In the genomic region with DNA sequence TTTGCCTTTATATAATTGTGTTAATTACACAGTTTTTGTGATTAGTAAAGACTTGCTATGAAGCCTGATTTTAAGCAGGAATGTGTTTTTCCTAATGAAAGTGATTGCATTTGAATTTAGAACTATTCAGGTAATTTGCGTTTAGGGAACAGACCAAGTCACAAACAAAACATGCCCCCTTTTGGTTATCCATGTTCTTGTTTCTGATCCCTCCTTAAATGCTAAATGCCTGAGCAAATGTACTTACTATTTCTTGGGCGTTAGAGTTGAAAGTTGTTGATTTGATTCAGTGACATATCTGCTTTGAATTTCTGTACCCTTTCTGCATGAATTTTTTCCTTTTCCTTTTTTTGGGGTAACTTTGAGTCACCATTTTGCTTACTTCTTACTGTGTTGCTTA, we compare ENCODE assay signal across 1 cellular context.
TF ChIP-seq lines count a peak whose summit lies in the region.

No MANE protein-coding gene starts in this region.

TF ChIP-seq in WTC11, 78 proteins besides CTCF, POLR2A, EP300 and RAD21 (continued from another document):
- TF ChIP-seq, protein P1, sequence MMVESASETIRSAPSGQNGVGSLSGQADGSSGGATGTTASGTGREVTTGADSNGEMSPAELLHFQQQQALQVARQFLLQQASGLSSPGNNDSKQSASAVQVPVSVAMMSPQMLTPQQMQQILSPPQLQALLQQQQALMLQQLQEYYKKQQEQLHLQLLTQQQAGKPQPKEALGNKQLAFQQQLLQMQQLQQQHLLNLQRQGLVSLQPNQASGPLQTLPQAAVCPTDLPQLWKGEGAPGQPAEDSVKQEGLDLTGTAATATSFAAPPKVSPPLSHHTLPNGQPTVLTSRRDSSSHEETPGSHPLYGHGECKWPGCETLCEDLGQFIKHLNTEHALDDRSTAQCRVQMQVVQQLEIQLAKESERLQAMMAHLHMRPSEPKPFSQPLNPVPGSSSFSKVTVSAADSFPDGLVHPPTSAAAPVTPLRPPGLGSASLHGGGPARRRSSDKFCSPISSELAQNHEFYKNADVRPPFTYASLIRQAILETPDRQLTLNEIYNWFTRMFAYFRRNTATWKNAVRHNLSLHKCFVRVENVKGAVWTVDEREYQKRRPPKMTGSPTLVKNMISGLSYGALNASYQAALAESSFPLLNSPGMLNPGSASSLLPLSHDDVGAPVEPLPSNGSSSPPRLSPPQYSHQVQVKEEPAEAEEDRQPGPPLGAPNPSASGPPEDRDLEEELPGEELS (CRISPR knock-in tag; IDR thresholded peaks at IDR 0.05), result no peak
- TF ChIP-seq NFE2L1 (CRISPR knock-in tag; IDR thresholded peaks at IDR 0.05), result no peak
- TF ChIP-seq TEAD4 (CRISPR knock-in tag; IDR thresholded peaks at IDR 0.05), result no peak
- TF ChIP-seq, protein P2, sequence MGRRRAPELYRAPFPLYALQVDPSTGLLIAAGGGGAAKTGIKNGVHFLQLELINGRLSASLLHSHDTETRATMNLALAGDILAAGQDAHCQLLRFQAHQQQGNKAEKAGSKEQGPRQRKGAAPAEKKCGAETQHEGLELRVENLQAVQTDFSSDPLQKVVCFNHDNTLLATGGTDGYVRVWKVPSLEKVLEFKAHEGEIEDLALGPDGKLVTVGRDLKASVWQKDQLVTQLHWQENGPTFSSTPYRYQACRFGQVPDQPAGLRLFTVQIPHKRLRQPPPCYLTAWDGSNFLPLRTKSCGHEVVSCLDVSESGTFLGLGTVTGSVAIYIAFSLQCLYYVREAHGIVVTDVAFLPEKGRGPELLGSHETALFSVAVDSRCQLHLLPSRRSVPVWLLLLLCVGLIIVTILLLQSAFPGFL (CRISPR knock-in tag; IDR thresholded peaks at IDR 0.05; ENCODE audit: borderline replicate concordance), result no peak
- TF ChIP-seq ETV6 (CRISPR knock-in tag; IDR thresholded peaks at IDR 0.05), result no peak
- TF ChIP-seq NFATC4 (CRISPR knock-in tag; IDR thresholded peaks at IDR 0.05), result no peak
- TF ChIP-seq, protein P3, sequence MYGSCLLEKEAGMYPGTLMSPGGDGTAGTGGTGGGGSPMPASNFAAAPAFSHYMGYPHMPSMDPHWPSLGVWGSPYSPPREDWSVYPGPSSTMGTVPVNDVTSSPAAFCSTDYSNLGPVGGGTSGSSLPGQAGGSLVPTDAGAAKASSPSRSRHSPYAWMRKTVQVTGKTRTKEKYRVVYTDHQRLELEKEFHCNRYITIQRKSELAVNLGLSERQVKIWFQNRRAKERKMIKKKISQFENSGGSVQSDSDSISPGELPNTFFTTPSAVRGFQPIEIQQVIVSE (CRISPR knock-in tag; IDR thresholded peaks at IDR 0.05; ENCODE audit: borderline replicate concordance), result no peak
- TF ChIP-seq GTF2I (CRISPR knock-in tag; conservative IDR thresholded peaks at IDR 0.05), result no peak
- TF ChIP-seq FOXP1 (CRISPR knock-in tag; IDR thresholded peaks at IDR 0.05; ENCODE audit: borderline replicate concordance), result no peak
- no peak for TF ChIP-seq ZNF317 (CRISPR knock-in tag; IDR thresholded peaks at IDR 0.05; ENCODE audit: borderline replicate concordance, low read depth)
- TF ChIP-seq CBFB (CRISPR knock-in tag; IDR thresholded peaks at IDR 0.05; ENCODE audit: low read depth), result no peak
- TF ChIP-seq, protein P4, sequence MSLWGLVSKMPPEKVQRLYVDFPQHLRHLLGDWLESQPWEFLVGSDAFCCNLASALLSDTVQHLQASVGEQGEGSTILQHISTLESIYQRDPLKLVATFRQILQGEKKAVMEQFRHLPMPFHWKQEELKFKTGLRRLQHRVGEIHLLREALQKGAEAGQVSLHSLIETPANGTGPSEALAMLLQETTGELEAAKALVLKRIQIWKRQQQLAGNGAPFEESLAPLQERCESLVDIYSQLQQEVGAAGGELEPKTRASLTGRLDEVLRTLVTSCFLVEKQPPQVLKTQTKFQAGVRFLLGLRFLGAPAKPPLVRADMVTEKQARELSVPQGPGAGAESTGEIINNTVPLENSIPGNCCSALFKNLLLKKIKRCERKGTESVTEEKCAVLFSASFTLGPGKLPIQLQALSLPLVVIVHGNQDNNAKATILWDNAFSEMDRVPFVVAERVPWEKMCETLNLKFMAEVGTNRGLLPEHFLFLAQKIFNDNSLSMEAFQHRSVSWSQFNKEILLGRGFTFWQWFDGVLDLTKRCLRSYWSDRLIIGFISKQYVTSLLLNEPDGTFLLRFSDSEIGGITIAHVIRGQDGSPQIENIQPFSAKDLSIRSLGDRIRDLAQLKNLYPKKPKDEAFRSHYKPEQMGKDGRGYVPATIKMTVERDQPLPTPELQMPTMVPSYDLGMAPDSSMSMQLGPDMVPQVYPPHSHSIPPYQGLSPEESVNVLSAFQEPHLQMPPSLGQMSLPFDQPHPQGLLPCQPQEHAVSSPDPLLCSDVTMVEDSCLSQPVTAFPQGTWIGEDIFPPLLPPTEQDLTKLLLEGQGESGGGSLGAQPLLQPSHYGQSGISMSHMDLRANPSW (CRISPR knock-in tag; conservative IDR thresholded peaks at IDR 0.05; ENCODE audit: low read depth), result no peak
